8 cellular contexts compared by ENCODE assay signal in the genomic region with DNA sequence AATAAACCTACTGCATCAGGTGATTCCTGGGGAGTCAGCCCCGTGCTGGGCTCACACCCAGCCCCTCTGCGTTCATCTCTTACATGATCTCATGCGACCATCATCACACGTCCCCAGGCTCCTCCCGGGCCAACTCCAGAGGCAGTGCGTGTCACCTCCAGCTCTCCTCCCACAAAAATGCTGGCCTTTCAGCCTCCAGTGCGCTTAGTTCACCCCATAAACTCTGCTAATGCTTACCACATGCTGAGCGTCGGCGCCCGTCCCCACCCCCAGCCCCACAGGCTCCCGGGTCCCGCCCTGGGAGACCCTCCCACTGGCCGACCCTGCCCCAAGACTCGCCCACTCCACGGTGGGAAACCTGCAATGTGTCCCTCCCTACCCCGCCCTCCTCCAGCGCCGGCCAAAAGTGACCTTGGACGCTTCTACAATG. TPM values are rescaled to one million over a fixed set of nuclear protein-coding genes. Genes with fewer than 3 reads are reported as not detected.
A peak's percentile ranks its signal among the peaks of the same experiment; 100 is the strongest.
DNase-seq lines count a peak whose midpoint lies in the region; ATAC-seq, FAIRE-seq and TF ChIP-seq lines count a peak whose summit lies in the region.

No MANE protein-coding gene starts in this region.

- H3K4me2 ChIP-seq in BLaER1 treated with 17β-estradiol and CSF1 and Interleukin-3, amounts not matched to agents 10 nM and 100 nM = peak overlapping the region; percentile 89 to 100 (median 98)

- no peak for FAIRE-seq in GM12891 (lab: Jason Lieb, UNC)

- peaks cover 24 to 46% (median 36%) of the 10 kb centered on the region in 11 experiments for H3K27me3 ChIP-seq in BLaER1 treated with 17β-estradiol and CSF1 and Interleukin-3, amounts not matched to agents 10 nM and 100 nM

- H4K20me1 ChIP-seq in BLaER1 treated with 17β-estradiol and CSF1 and Interleukin-3, amounts not matched to agents 10 nM and 100 nM = peaks cover 0 to 4% (median 0%) of the 10 kb centered on the region in 11 experiments; a peak in 2 of 22 replicates

- no peak for DNase-seq in naive thymus-derived CD8-positive, alpha-beta T cell
- DNase-seq in GM12891 (ENCODE audit: insufficient read length, low spot score) = no peak
- DNase-seq in cortex of kidney (lab: John Stamatoyannopoulos, UW) = no peak
- DNase-seq in NCI-H128 (lab: John Stamatoyannopoulos, UW; ENCODE audit: unreplicated experiment) = no peak

- peak overlapping the region in 1 of 3 donors; percentile 53 for H3K27ac Mint-ChIP-seq in IgD-negative memory B cell
- H3K27ac Mint-ChIP-seq in dendritic cell treated with granulocyte-macrophage colony-stimulating factor and Interleukin-4, amounts not matched to agents 40 ng/mL and 50 ng/mL, for 4 days = no peak overlapping the region
- H3K27ac Mint-ChIP-seq in naive thymus-derived CD8-positive, alpha-beta T cell = peak overlapping the region in 1 of 10 donors; percentile 33

- H3K9me3 Mint-ChIP-seq in IgD-negative memory B cell = peaks cover 0 to 2% (median 0%) of the 10 kb centered on the region in 3 donors
- peaks cover 10% of the 10 kb centered on the region for H3K9me3 Mint-ChIP-seq in dendritic cell treated with granulocyte-macrophage colony-stimulating factor and Interleukin-4, amounts not matched to agents 40 ng/mL and 50 ng/mL, for 4 days
- no peaks in the 10 kb centered on the region for H3K9me3 Mint-ChIP-seq in naive thymus-derived CD8-positive, alpha-beta T cell

- POLR2A ChIA-PET in naive thymus-derived CD8-positive, alpha-beta T cell (lab: Charles Lee) = no interaction called here

- H3K36me3 Mint-ChIP-seq in IgD-negative memory B cell = peaks cover 1% of the 10 kb centered on the region
- H3K36me3 Mint-ChIP-seq in dendritic cell treated with granulocyte-macrophage colony-stimulating factor and Interleukin-4, amounts not matched to agents 40 ng/mL and 50 ng/mL, for 4 days (ENCODE audit: low read depth) = no peaks in the 10 kb centered on the region
- H3K36me3 Mint-ChIP-seq in naive thymus-derived CD8-positive, alpha-beta T cell = no peaks in the 10 kb centered on the region

- TF ChIP-seq POLR2A in GM12891 (IDR thresholded peaks at IDR 0.05; ENCODE audit: low read depth, low read length) = no peak

- H3K4me1 ChIP-seq in BLaER1 treated with 17β-estradiol and CSF1 and Interleukin-3, amounts not matched to agents 10 nM and 100 nM = peaks cover 0 to 18% (median 7%) of the 10 kb centered on the region in 10 experiments; a peak in 12 of 20 replicates

- peak overlapping the region; percentile 37 to 82 (median 53) for H3K4me3 Mint-ChIP-seq in IgD-negative memory B cell
- peak overlapping the region; percentile 58 for H3K4me3 Mint-ChIP-seq in dendritic cell treated with granulocyte-macrophage colony-stimulating factor and Interleukin-4, amounts not matched to agents 40 ng/mL and 50 ng/mL, for 4 days
- H3K4me3 Mint-ChIP-seq in naive thymus-derived CD8-positive, alpha-beta T cell = peak overlapping the region; percentile 12 to 76 (median 52)

- intact Hi-C loops in dendritic cell treated with granulocyte-macrophage colony-stimulating factor and Interleukin-4, amounts not matched to agents 40 ng/mL and 50 ng/mL, for 4 days (cut with micrococcal nuclease) = loop anchor here (10.0 kb wide), 1 partner anchor 435 kb away; no protein-coding TSS in a partner anchor

- no peak for ATAC-seq in naive thymus-derived CD8-positive, alpha-beta T cell
- no peak for ATAC-seq in HG03457 (IDR thresholded peaks at IDR 0.05; ENCODE audit: unreplicated experiment)

- H3K27me3 Mint-ChIP-seq in IgD-negative memory B cell = peaks cover 19% of the 10 kb centered on the region
- peaks cover 49% of the 10 kb centered on the region for H3K27me3 Mint-ChIP-seq in dendritic cell treated with granulocyte-macrophage colony-stimulating factor and Interleukin-4, amounts not matched to agents 40 ng/mL and 50 ng/mL, for 4 days
- H3K27me3 Mint-ChIP-seq in naive thymus-derived CD8-positive, alpha-beta T cell = peaks cover 4 to 40% (median 21%) of the 10 kb centered on the region in 5 donors

- H3K9me3 ChIP-seq in BLaER1 treated with 17β-estradiol and CSF1 and Interleukin-3, amounts not matched to agents 10 nM and 100 nM (replicated peaks in 1 of 11) = no peaks in the 10 kb centered on the region

- no peaks in the 10 kb centered on the region for H3K36me3 ChIP-seq in BLaER1 treated with 17β-estradiol and CSF1 and Interleukin-3, amounts not matched to agents 10 nM and 100 nM

- peak overlapping the region in 2 of 11 experiments; percentile 76 to 81; a peak in 2 of 22 replicates for H3K9ac ChIP-seq in BLaER1 treated with 17β-estradiol and CSF1 and Interleukin-3, amounts not matched to agents 10 nM and 100 nM

- H3K4me1 Mint-ChIP-seq in IgD-negative memory B cell = peaks cover 5 to 10% (median 8%) of the 10 kb centered on the region in 3 donors
- peaks cover 7% of the 10 kb centered on the region for H3K4me1 Mint-ChIP-seq in dendritic cell treated with granulocyte-macrophage colony-stimulating factor and Interleukin-4, amounts not matched to agents 40 ng/mL and 50 ng/mL, for 4 days (ENCODE audit: low read depth)
- H3K4me1 Mint-ChIP-seq in naive thymus-derived CD8-positive, alpha-beta T cell = peaks cover 7 to 12% (median 11%) of the 10 kb centered on the region in 4 donors

- H3K4me3 ChIP-seq in BLaER1 treated with 17β-estradiol and CSF1 and Interleukin-3, amounts not matched to agents 10 nM and 100 nM = peak overlapping the region; percentile 65 to 83 (median 76); a peak in 19 of 20 replicates

- H3K27ac ChIP-seq in BLaER1 treated with 17β-estradiol and CSF1 and Interleukin-3, amounts not matched to agents 10 nM and 100 nM = no peak overlapping the region

TF ChIP-seq in GM12891, 5 proteins besides CTCF, POLR2A, EP300 and RAD21:
- TF ChIP-seq POLR2AphosphoS5 (IDR thresholded peaks at IDR 0.05; ENCODE audit: low read depth, low read length) (no peak), SPI1 (IDR thresholded peaks at IDR 0.05; ENCODE audit: low read depth, low read length) (no peak), PAX5 (IDR thresholded peaks at IDR 0.05; ENCODE audit: insufficient read depth, low read length, severe bottlenecking) (no peak), TAF1 (IDR thresholded peaks at IDR 0.05; ENCODE audit: low read depth, low read length) (no peak), POU2F2 (IDR thresholded peaks at IDR 0.05; ENCODE audit: low read depth, low read length) (no peak)
TF ChIP-seq in GM12891: peak in this region for 0.

RNA-seq across cellular contexts. Expression of a gene that starts 0.8 kb away (rescaled TPM):
- polyA plus RNA-seq in IgD-negative memory B cell = not detected
- under 1 TPM; 0.11 to 0.29 TPM for total RNA-seq in naive thymus-derived CD8-positive, alpha-beta T cell
- under 1 TPM in 1 of 3 donors, not detected in 2; 0.20 TPM for polyA plus RNA-seq in naive thymus-derived CD8-positive, alpha-beta T cell
- 0.26 TPM for polyA plus RNA-seq in GM12891 (2012; ENCODE audit: low read depth, missing spikeins)
